14 cellular contexts compared by ENCODE assay signal in the genomic region with DNA sequence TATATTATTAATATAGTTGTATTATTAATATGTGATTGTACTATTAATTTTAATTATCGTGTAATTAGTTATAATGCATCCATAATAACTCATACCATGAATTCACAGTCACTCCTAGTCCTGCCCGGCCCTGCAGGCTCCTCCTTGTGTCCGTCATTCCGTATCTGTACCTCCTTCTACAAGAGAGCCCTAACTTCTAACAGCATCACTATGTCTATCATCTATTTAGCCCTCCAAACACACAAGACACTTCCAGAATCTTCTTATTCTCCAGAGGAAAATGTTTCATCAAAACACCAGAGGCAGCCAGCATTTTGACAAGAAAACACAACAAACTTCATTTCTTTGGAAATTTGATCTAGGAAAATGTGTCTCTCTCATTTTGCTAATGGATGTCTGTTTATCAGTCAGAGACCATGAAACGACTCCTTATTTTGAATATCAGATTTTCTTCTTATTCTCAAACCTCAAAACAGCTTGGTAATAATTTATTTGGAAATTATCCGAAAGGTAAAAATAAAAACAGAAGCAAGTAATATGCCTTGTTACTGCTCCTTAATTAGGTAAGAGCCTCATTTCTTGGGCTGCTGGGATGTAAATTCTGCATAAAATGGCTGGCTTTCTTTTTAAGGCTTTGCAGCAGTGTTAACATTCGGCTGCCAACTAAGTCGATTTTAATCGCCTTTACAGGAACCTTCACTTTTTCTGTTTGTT. TPM values are rescaled to one million over a fixed set of nuclear protein-coding genes. Genes with fewer than 3 reads are reported as not detected.
DNase-seq lines count a peak whose midpoint lies in the region; ATAC-seq, FAIRE-seq and TF ChIP-seq lines count a peak whose summit lies in the region.
"Had no signal": no experiment of that assay in that cellular context is flagged by ENCODE, and none has a peak within 500 bp of the region (broad histone marks: within the 10 kb centered on the region; RNA-seq: fewer than 3 reads in every experiment).

No MANE protein-coding gene starts in this region.

- ATAC-seq in gastroesophageal sphincter (no peak), GM18498 (IDR thresholded peaks at IDR 0.05; ENCODE audit: unreplicated experiment) (no peak), HG02763 (IDR thresholded peaks at IDR 0.05; ENCODE audit: unreplicated experiment) (no peak)

- no peak for FAIRE-seq in astrocyte (lab: Jason Lieb, UNC)
- FAIRE-seq: small intestine had no signal

- no peaks in the 10 kb centered on the region for H3K79me2 ChIP-seq in astrocyte (ENCODE audit: insufficient read depth, low read length)

- H3K36me3 Mint-ChIP-seq in Caco-2 (ENCODE audit: insufficient read depth, unreplicated experiment) (no peaks in the 10 kb centered on the region), astrocyte (ENCODE audit: low read depth, unreplicated experiment) (no peaks in the 10 kb centered on the region)
- H3K36me3 Mint-ChIP-seq: IgD-negative memory B cell had no signal

- TF ChIP-seq CTCF in Caco-2 (IDR thresholded peaks at IDR 0.05; ENCODE audit: insufficient read depth in 1 of 2, low read depth in 1 of 2, low read length in 1 of 2, severe bottlenecking in 1 of 2, unreplicated experiment in 1 of 2) (no peak), astrocyte (IDR thresholded peaks at IDR 0.05; ENCODE audit: insufficient read depth, low read depth, low read length) (no peak), gastroesophageal sphincter (IDR thresholded peaks at IDR 0.05) (no peak)

- H4K20me1 ChIP-seq in astrocyte (ENCODE audit: insufficient read depth, low read length): no peaks in the 10 kb centered on the region

- H3K9me3 Mint-ChIP-seq in Caco-2 (ENCODE audit: unreplicated experiment) (no peaks in the 10 kb centered on the region), astrocyte (ENCODE audit: unreplicated experiment) (peaks cover under 1% of the 10 kb centered on the region)
- H3K9me3 Mint-ChIP-seq: IgD-negative memory B cell had no signal

- H3K9ac ChIP-seq in astrocyte (ENCODE audit: low read length): peak overlapping the region; percentile 34

- TF ChIP-seq EP300 in gastroesophageal sphincter (IDR thresholded peaks at IDR 0.05): no peak

- H3K4me2 ChIP-seq in astrocyte (ENCODE audit: low read length): peak overlapping the region; percentile 78

- TF ChIP-seq POLR2A in gastroesophageal sphincter (IDR thresholded peaks at IDR 0.05): no peak

- 47 to 62% methylated on average over 7 to 9 of the region's 9 CpGs for WGBS in gastroesophageal sphincter (ENCODE audit: low coverage in 1 of 2), 2 donors

- CTCF ChIA-PET in Caco-2 (lab: Charles Lee): interaction anchor here (0.6 to 1.1 kb wide), 4 partner anchors 9 to 62 kb away, joined by 3 to 4 read pairs (median 4); no protein-coding TSS in a partner anchor

- H2AFZ ChIP-seq in astrocyte (ENCODE audit: low read depth, low read length): peak overlapping the region; percentile 80

- intact Hi-C loops in Caco-2 (cut with micrococcal nuclease; ENCODE audit: unreplicated experiment): no loop called here

- POLR2A ChIA-PET in Caco-2 (lab: Charles Lee): no interaction called here

- H3K9me3 ChIP-seq in Caco-2: no peaks in the 10 kb centered on the region
- H3K9me3 ChIP-seq in astrocyte (ENCODE audit: insufficient read depth, low read depth, low read length): no peaks in the 10 kb centered on the region
- H3K9me3 ChIP-seq in gastroesophageal sphincter: no peaks in the 10 kb centered on the region
- H3K9me3 ChIP-seq: testis had no signal

- H3K27me3 ChIP-seq in Caco-2 (replicated peaks; ENCODE audit: control insufficient read depth, insufficient read depth, low read length): no peaks in the 10 kb centered on the region
- H3K27me3 ChIP-seq in astrocyte (ENCODE audit: insufficient read depth, low read length): peaks cover 5% of the 10 kb centered on the region
- H3K27me3 ChIP-seq in gastroesophageal sphincter: peaks cover 9% of the 10 kb centered on the region
- H3K27me3 ChIP-seq: testis had no signal

- H3K4me1 Mint-ChIP-seq in Caco-2 (ENCODE audit: low read depth, unreplicated experiment) (no peaks in the 10 kb centered on the region), astrocyte (ENCODE audit: low read depth, unreplicated experiment) (peaks cover 4% of the 10 kb centered on the region)
- H3K4me1 Mint-ChIP-seq: IgD-negative memory B cell had no signal

- H3K27me3 Mint-ChIP-seq in Caco-2 (ENCODE audit: insufficient read depth, unreplicated experiment) (no peaks in the 10 kb centered on the region), astrocyte (ENCODE audit: low read depth, unreplicated experiment) (peaks cover 21% of the 10 kb centered on the region)
- H3K27me3 Mint-ChIP-seq: IgD-negative memory B cell had no signal

- no peak overlapping the region for H3K27ac ChIP-seq in astrocyte (ENCODE audit: low read depth, low read length)
- peak overlapping the region in 3 of 4 donors; percentile 46 to 59 (median 58) for H3K27ac ChIP-seq in gastroesophageal sphincter
- H3K27ac ChIP-seq: testis had no signal

- H3K4me3 ChIP-seq in Caco-2 (ENCODE audit: low read depth, low read length) (peak overlapping the region; percentile 21), astrocyte (ENCODE audit: insufficient read depth, low read depth, low read length) (peak overlapping the region; percentile 44), gastroesophageal sphincter (peak overlapping the region in 1 of 2 donors; percentile 32), skeletal muscle cell (ENCODE audit: low read depth, low read length) (peak overlapping the region; percentile 25)
- H3K4me3 ChIP-seq: testis had no signal

- no peaks in the 10 kb centered on the region for H3K36me3 ChIP-seq in Caco-2 (ENCODE audit: control insufficient read depth, insufficient read depth, low read length)
- no peaks in the 10 kb centered on the region for H3K36me3 ChIP-seq in astrocyte (ENCODE audit: insufficient read depth, low read length)
- H3K36me3 ChIP-seq in gastroesophageal sphincter: no peaks in the 10 kb centered on the region

- peaks cover 3% of the 10 kb centered on the region; the same call in 1 of the 2 replicates for H3K4me1 ChIP-seq in Caco-2
- H3K4me1 ChIP-seq in astrocyte (ENCODE audit: insufficient read depth, low read length): peaks cover 9% of the 10 kb centered on the region
- peaks cover 0 to 15% (median 0%) of the 10 kb centered on the region in 3 donors for H3K4me1 ChIP-seq in gastroesophageal sphincter

- H3K27ac Mint-ChIP-seq in Caco-2 (ENCODE audit: unreplicated experiment): peak overlapping the region; percentile 79
- no peak overlapping the region for H3K27ac Mint-ChIP-seq in astrocyte (ENCODE audit: unreplicated experiment)
- H3K27ac Mint-ChIP-seq: IgD-negative memory B cell had no signal

- H3K4me3 Mint-ChIP-seq in Caco-2 (ENCODE audit: unreplicated experiment) (peak overlapping the region; percentile 57), astrocyte (ENCODE audit: unreplicated experiment) (no peak overlapping the region)
- H3K4me3 Mint-ChIP-seq: IgD-negative memory B cell had no signal

- no peak for DNase-seq in Caco-2
- no peak for DNase-seq in astrocyte (ENCODE audit: low read depth)
- DNase-seq in skeletal muscle cell (ENCODE audit: low read depth): no peak
- no peak for DNase-seq in germinal center (ENCODE audit: low spot score)
- DNase-seq in hippocampal formation (lab: John Stamatoyannopoulos, UW): no peak
- DNase-seq: activated CD8-positive, alpha-beta memory T cell treated with anti-CD3 and anti-CD28 coated beads for 24 hours; NCI-H146; NCI-H526; small intestine had no signal

- BruUV-seq in Caco-2 (replicated peaks; lab: Mats Ljungman, UMichigan): no TSS peak

RNA-seq across cellular contexts. Expression of a gene that starts 23.1 kb away (rescaled TPM):
- total RNA-seq in Caco-2 (2022) (1.00 and 1.3 TPM in 2 replicates), astrocyte (7.3 and 8.6 TPM in 2 replicates), gastroesophageal sphincter (10 to 100 TPM; 21.9 to 51.1 (median 26.4) TPM)

RNA-seq across cellular contexts. Expression of a gene that starts 32.2 kb away (rescaled TPM):
- total RNA-seq in Caco-2 (2022) (0.39 and 1.0 TPM in 2 replicates), astrocyte (0.95 and 2.8 TPM in 2 replicates), gastroesophageal sphincter (10 to 100 TPM in 1 of 4 donors, 1 to 10 TPM in 3; 2.0 to 12.5 (median 5.6) TPM)
